11 cellular contexts compared by ENCODE assay signal in genomic region chr5:141677415-141677814, GRCh38. TPM values are rescaled to one million over a fixed set of nuclear protein-coding genes. Genes with fewer than 3 reads are reported as not detected.
A peak's percentile ranks its signal among the peaks of the same experiment; 100 is the strongest.
DNase-seq lines count a peak whose midpoint lies in the region; ATAC-seq and TF ChIP-seq lines count a peak whose summit lies in the region.
"Had no signal": no experiment of that assay in that cellular context is flagged by ENCODE, and none has a peak within 500 bp of the region (broad histone marks: within the 10 kb centered on the region; RNA-seq: fewer than 3 reads in every experiment).

No MANE protein-coding gene starts in this region.

- DNase-seq in NCI-H1694 (lab: John Stamatoyannopoulos, UW) (peak; percentile 14), NCI-H1694 treated with DMSO at 0.1 percent for 48 hours (lab: John Stamatoyannopoulos, UW) (no peak), H9 (peak; percentile 62), mesendoderm (peak; percentile 84), osteocyte (ENCODE audit: extremely low spot score, unreplicated experiment) (no peak), GOT3 (lab: John Stamatoyannopoulos, UW) (no peak)
- no peak for DNase-seq in stimulated activated effector memory CD8-positive, alpha-beta T cell treated with anti-CD3 and anti-CD28 coated beads, Interleukin-12 subunit alpha, Interleukin-12 subunit beta, amount 100 ng/mL, for 72 hours (ENCODE audit: low spot score in 2 of 2)
- DNase-seq: GM23248, NCI-H526 treated with DMSO at 0.1 percent for 48 hours had no signal

- H3K23ac ChIP-seq in H9 (ENCODE audit: insufficient read length, low read depth, low read length) (no peak overlapping the region), mesendoderm (ENCODE audit: low read length) (no peak overlapping the region)

- H4K8ac ChIP-seq in H9 (replicated peaks; ENCODE audit: insufficient read length, low read depth, low read length): no peak overlapping the region
- no peak overlapping the region for H4K8ac ChIP-seq in mesendoderm (ENCODE audit: low read depth, low read length)

- H3T11ph ChIP-seq in H9 (ENCODE audit: low read length): no peak overlapping the region

- no peak overlapping the region for H3K4me2 ChIP-seq in H9 (ENCODE audit: insufficient read depth, insufficient read length, low read length)
- H3K4me2 ChIP-seq in mesendoderm (ENCODE audit: low read length): no peak overlapping the region

- H2AK5ac ChIP-seq in H9 (ENCODE audit: insufficient read length, low read length): no peak overlapping the region
- no peak overlapping the region for H2AK5ac ChIP-seq in mesendoderm (ENCODE audit: low read length)

- no peak for ATAC-seq in stimulated activated effector memory CD8-positive, alpha-beta T cell treated with anti-CD3 and anti-CD28 coated beads, Interleukin-12 subunit alpha, Interleukin-12 subunit beta, amount 100 ng/mL, for 72 hours
- ATAC-seq: stimulated activated memory B cell treated with anti-CD40 and anti-IgM and Interleukin-4, amounts not matched to agents 10 μg/mL and 1 μg/mL and 100 μg/mL, for 72 hours had no signal

- no peak overlapping the region for H3K27ac Mint-ChIP-seq in H9
- H3K27ac Mint-ChIP-seq in stimulated activated effector memory CD8-positive, alpha-beta T cell treated with anti-CD3 and anti-CD28 coated beads, Interleukin-12 subunit alpha, Interleukin-12 subunit beta, amount 100 ng/mL, for 72 hours: no peak overlapping the region
- no peak overlapping the region for H3K27ac Mint-ChIP-seq in osteocyte (ENCODE audit: unreplicated experiment)
- H3K27ac Mint-ChIP-seq: stimulated activated memory B cell treated with anti-CD40 and anti-IgM and Interleukin-4, amounts not matched to agents 10 μg/mL and 1 μg/mL and 100 μg/mL, for 72 hours had no signal

- no peak overlapping the region for H2BK15ac ChIP-seq in H9 (ENCODE audit: low read depth, low read length)
- no peak overlapping the region for H2BK15ac ChIP-seq in mesendoderm (replicated peaks; ENCODE audit: low read depth)

- H3K9me3 ChIP-seq in H9 (ENCODE audit: control insufficient read depth, low read depth, low read length): no peaks in the 10 kb centered on the region

- H2BK5ac ChIP-seq in H9 (ENCODE audit: insufficient read length, low read length) (no peak overlapping the region), mesendoderm (ENCODE audit: low read length) (no peak overlapping the region)

- H3K27me3 Mint-ChIP-seq in H9 (ENCODE audit: low read depth): no peaks in the 10 kb centered on the region; the same call in 1 of the 2 replicates
- H3K27me3 Mint-ChIP-seq in osteocyte (ENCODE audit: unreplicated experiment): no peaks in the 10 kb centered on the region

- H3K79me2 ChIP-seq in H9 (ENCODE audit: insufficient read depth, low read length) (no peaks in the 10 kb centered on the region), mesendoderm (ENCODE audit: control insufficient read depth, insufficient read depth, low read length) (peaks cover 5% of the 10 kb centered on the region)

- peaks cover 44 to 48% of the 10 kb centered on the region in 2 experiments for H3K4me1 Mint-ChIP-seq in H9
- peaks cover 18% of the 10 kb centered on the region for H3K4me1 Mint-ChIP-seq in stimulated activated effector memory CD8-positive, alpha-beta T cell treated with anti-CD3 and anti-CD28 coated beads, Interleukin-12 subunit alpha, Interleukin-12 subunit beta, amount 100 ng/mL, for 72 hours
- peaks cover 7% of the 10 kb centered on the region for H3K4me1 Mint-ChIP-seq in osteocyte (ENCODE audit: unreplicated experiment)

- TF ChIP-seq CTCF in H9 (conservative IDR thresholded peaks at IDR 0.05): peak; percentile 73
- 0 out of 2 replicates have a peak, but pooled peaks have one; percentile 9 for TF ChIP-seq CTCF in VCaP (conservative IDR thresholded peaks at IDR 0.05)
- no peak for TF ChIP-seq CTCF in osteocyte (IDR thresholded peaks at IDR 0.05)

- no peak overlapping the region for H3K18ac ChIP-seq in H9 (ENCODE audit: insufficient read length, low read depth, low read length)
- no peak overlapping the region for H3K18ac ChIP-seq in mesendoderm (ENCODE audit: low read length)

- no peak overlapping the region for H3K4ac ChIP-seq in H9 (ENCODE audit: low read depth, low read length)
- H3K4ac ChIP-seq in mesendoderm (ENCODE audit: low read depth, low read length): no peak overlapping the region

- H3K27me3 ChIP-seq in H9 (ENCODE audit: insufficient read depth, low read length) (no peaks in the 10 kb centered on the region), mesendoderm (ENCODE audit: insufficient read depth, low read length, poor library complexity) (no peaks in the 10 kb centered on the region)

- no peak overlapping the region for H3K56ac ChIP-seq in H9 (ENCODE audit: insufficient read length, low read depth, low read length)
- H3K56ac ChIP-seq in mesendoderm (ENCODE audit: low read length): no peak overlapping the region

- H4K20me1 ChIP-seq in H9 (ENCODE audit: control insufficient read depth, insufficient read depth, insufficient read length): no peaks in the 10 kb centered on the region

- H3K36me3 Mint-ChIP-seq in H9 (ENCODE audit: insufficient read depth in 1 of 3, low read depth in 3 of 3) (peaks cover 23 to 26% (median 24%) of the 10 kb centered on the region in 3 experiments), osteocyte (ENCODE audit: unreplicated experiment) (no peaks in the 10 kb centered on the region)
- no peaks in the 10 kb centered on the region for H3K36me3 Mint-ChIP-seq in stimulated activated effector memory CD8-positive, alpha-beta T cell treated with anti-CD3 and anti-CD28 coated beads, Interleukin-12 subunit alpha, Interleukin-12 subunit beta, amount 100 ng/mL, for 72 hours
- H3K36me3 Mint-ChIP-seq: stimulated activated memory B cell treated with anti-CD40 and anti-IgM and Interleukin-4, amounts not matched to agents 10 μg/mL and 1 μg/mL and 100 μg/mL, for 72 hours had no signal

- H3K4me3 ChIP-seq in mesendoderm (ENCODE audit: low read length): no peak overlapping the region
- H3K4me3 ChIP-seq: GM23248 had no signal

- H3K23me2 ChIP-seq in H9 (ENCODE audit: insufficient read length, low read depth, low read length, poor library complexity, severe bottlenecking): peaks cover 9% of the 10 kb centered on the region

- H3K9ac ChIP-seq in H9 (ENCODE audit: extremely low read depth, insufficient read length, low read length) (no peak overlapping the region), mesendoderm (ENCODE audit: low read length) (no peak overlapping the region)
- H3K9ac ChIP-seq: GM23248 had no signal

- H2BK12ac ChIP-seq in H9 (ENCODE audit: insufficient read length, low read depth, low read length): no peak overlapping the region

- H4K5ac ChIP-seq in H9 (ENCODE audit: insufficient read length, low read depth, low read length): no peak overlapping the region
- H4K5ac ChIP-seq in mesendoderm (ENCODE audit: low read length): no peak overlapping the region

- H4K91ac ChIP-seq in H9 (ENCODE audit: insufficient read length, low read depth, low read length): no peak overlapping the region

- H3K36me3 ChIP-seq in mesendoderm (ENCODE audit: control insufficient read depth, insufficient read depth, low read length): no peaks in the 10 kb centered on the region

- H3K27ac ChIP-seq in H9 (ENCODE audit: insufficient read length, low read depth, low read length): no peak overlapping the region
- H3K27ac ChIP-seq in VCaP: no peak overlapping the region
- no peak overlapping the region for H3K27ac ChIP-seq in mesendoderm (ENCODE audit: low read depth, low read length)
- H3K27ac ChIP-seq: GM23248 had no signal

- no peak overlapping the region for H3K14ac ChIP-seq in H9 (ENCODE audit: insufficient read depth, low read length)

- H3K9me3 Mint-ChIP-seq in H9 (peaks cover 0 to 4% of the 10 kb centered on the region in 2 experiments; a peak in 1 of 5 replicates), osteocyte (ENCODE audit: unreplicated experiment) (no peaks in the 10 kb centered on the region)
- no peaks in the 10 kb centered on the region for H3K9me3 Mint-ChIP-seq in stimulated activated effector memory CD8-positive, alpha-beta T cell treated with anti-CD3 and anti-CD28 coated beads, Interleukin-12 subunit alpha, Interleukin-12 subunit beta, amount 100 ng/mL, for 72 hours
- H3K9me3 Mint-ChIP-seq: stimulated activated memory B cell treated with anti-CD40 and anti-IgM and Interleukin-4, amounts not matched to agents 10 μg/mL and 1 μg/mL and 100 μg/mL, for 72 hours had no signal

- H3K4me1 ChIP-seq in H9 (ENCODE audit: insufficient read depth, low read length) (peaks cover 6% of the 10 kb centered on the region), mesendoderm (ENCODE audit: control insufficient read depth, low read depth, low read length) (peaks cover 9% of the 10 kb centered on the region)

- peak overlapping the region in 1 of 2 experiments; percentile 10; a peak in 1 of 5 replicates for H3K4me3 Mint-ChIP-seq in H9
- H3K4me3 Mint-ChIP-seq in stimulated activated effector memory CD8-positive, alpha-beta T cell treated with anti-CD3 and anti-CD28 coated beads, Interleukin-12 subunit alpha, Interleukin-12 subunit beta, amount 100 ng/mL, for 72 hours: no peak overlapping the region
- no peak overlapping the region for H3K4me3 Mint-ChIP-seq in osteocyte (ENCODE audit: unreplicated experiment)
- H3K4me3 Mint-ChIP-seq: stimulated activated memory B cell treated with anti-CD40 and anti-IgM and Interleukin-4, amounts not matched to agents 10 μg/mL and 1 μg/mL and 100 μg/mL, for 72 hours had no signal

- H2BK120ac ChIP-seq in H9 (ENCODE audit: low read depth, low read length, poor library complexity, severe bottlenecking) (no peak overlapping the region), mesendoderm (ENCODE audit: low read depth, low read length) (no peak overlapping the region)

- H3K79me1 ChIP-seq in H9 (ENCODE audit: insufficient read depth, low read depth, low read length, poor library complexity, severe bottlenecking) (no peaks in the 10 kb centered on the region), mesendoderm (ENCODE audit: low read length) (peaks cover 2% of the 10 kb centered on the region)

- H2BK20ac ChIP-seq in H9 (ENCODE audit: low read depth, low read length, poor library complexity, severe bottlenecking): no peak overlapping the region

- no peak overlapping the region for H2AFZ ChIP-seq in H9 (ENCODE audit: low read length)
- H2AFZ ChIP-seq: GM23248 had no signal

RNA-seq across cellular contexts. Expression of gene ARAP3, which starts 4.6 kb away (rescaled TPM):
- total RNA-seq in H9 (2021) (27.3 and 27.6 TPM in 2 replicates), osteocyte (1.3 and 2.0 TPM in 2 replicates)
- 8.7 TPM for polyA plus RNA-seq in mesendoderm (2013, experiment 1 of 2)
- 8.7 TPM for polyA plus RNA-seq in mesendoderm (2013, experiment 2 of 2)

RNA-seq across cellular contexts. Expression of gene FCHSD1, which starts 26.2 kb away (rescaled TPM):
- 23.1 and 23.4 TPM in 2 replicates for total RNA-seq in H9 (2021)
- polyA plus RNA-seq in mesendoderm (2013, experiment 1 of 2): 7.9 TPM
- 8.7 TPM for polyA plus RNA-seq in mesendoderm (2013, experiment 2 of 2)
- 23.2 and 28.6 TPM in 2 replicates for total RNA-seq in osteocyte

RNA-seq across cellular contexts. Expression of gene RELL2, which starts 40.6 kb away (rescaled TPM):
- total RNA-seq in H9 (2021) (9.8 and 11.1 TPM in 2 replicates), osteocyte (5.4 and 6.1 TPM in 2 replicates)
- polyA plus RNA-seq in mesendoderm (2013, experiment 1 of 2): 4.3 TPM
- polyA plus RNA-seq in mesendoderm (2013, experiment 2 of 2): 4.2 TPM

RNA-seq across cellular contexts. Expression of gene HDAC3, which starts 40.8 kb away (rescaled TPM):
- 98.3 and 98.5 TPM in 2 replicates for total RNA-seq in H9 (2021)
- polyA plus RNA-seq in mesendoderm (2013, experiment 1 of 2): 65.6 TPM
- 64.3 TPM for polyA plus RNA-seq in mesendoderm (2013, experiment 2 of 2)
- total RNA-seq in osteocyte: 62.1 and 67.9 TPM in 2 replicates

RNA-seq across cellular contexts. Expression of gene DIAPH1, which starts 58.6 kb away (rescaled TPM):
- 117 and 123 TPM in 2 replicates for total RNA-seq in H9 (2021)
- polyA plus RNA-seq in mesendoderm (2013, experiment 1 of 2): 75.1 TPM
- polyA plus RNA-seq in mesendoderm (2013, experiment 2 of 2): 72.9 TPM
- total RNA-seq in osteocyte: 50.9 and 52.1 TPM in 2 replicates

Comparison
In these comparisons a context has a peak if more than half of its experiments do, and no peak if none do; other contexts are left out.
1. DNase-seq: peak in NCI-H1694 (single experiment), H9 (single experiment) and mesendoderm (single experiment); none in NCI-H1694 treated with DMSO at 0.1 percent for 48 hours (single experiment), stimulated activated effector memory CD8-positive, alpha-beta T cell treated with anti-CD3 and anti-CD28 coated beads, Interleukin-12 subunit alpha, Interleukin-12 subunit beta, amount 100 ng/mL, for 72 hours (0 of 2), osteocyte (single experiment) and GOT3 (single experiment).